ENCODE assay signal across 6 cellular contexts in genomic region chr7:151038951-151039849, GRCh38. TPM values are rescaled to one million over a fixed set of nuclear protein-coding genes. Genes with fewer than 3 reads are reported as not detected.
A peak's percentile ranks its signal among the peaks of the same experiment; 100 is the strongest.
DNase-seq lines count a peak whose midpoint lies in the region; ATAC-seq and TF ChIP-seq lines count a peak whose summit lies in the region.

No MANE protein-coding gene starts in this region.

- H3K36me3 ChIP-seq in CD4-positive, CD25-positive, alpha-beta regulatory T cell (ENCODE audit: control insufficient read depth, insufficient read depth, low read length), result peaks cover 30% of the 10 kb centered on the region
- H3K36me3 ChIP-seq in MG63, result no peaks in the 10 kb centered on the region; the same call in 1 of the 2 replicates
- peaks cover 0 to 7% (median 3%) of the 10 kb centered on the region in 4 donors for H3K36me3 ChIP-seq in right lobe of liver

- no peaks in the 10 kb centered on the region for H3K27me3 ChIP-seq in CD4-positive, CD25-positive, alpha-beta regulatory T cell (ENCODE audit: control insufficient read depth, insufficient read depth, low read length)
- H3K27me3 ChIP-seq in MG63, result no peaks in the 10 kb centered on the region
- H3K27me3 ChIP-seq in right lobe of liver, result no peaks in the 10 kb centered on the region

- peak overlapping the region in 1 of 3 donors; percentile 15 for H3K27ac Mint-ChIP-seq in CD4-positive, CD25-positive, alpha-beta regulatory T cell

- H3K36me3 Mint-ChIP-seq in CD4-positive, CD25-positive, alpha-beta regulatory T cell, result peaks cover 6% of the 10 kb centered on the region

- intact Hi-C loops in right lobe of liver (cut with DNase I), result no loop called here

- peak in 2 of 3 donors; percentile 15 to 42 for DNase-seq in CD4-positive, CD25-positive, alpha-beta regulatory T cell
- DNase-seq in MG63 (peak; percentile 83), right lobe of liver (peak in 2 of 3 donors; percentile 69 to 87), ureter (ENCODE audit: low spot score) (peak; percentile 78), NCI-H1436 treated with DMSO at 0.1 percent for 48 hours (lab: John Stamatoyannopoulos, UW) (no peak)
- peak; percentile 52 for DNase-seq in activated T-helper 9 cell treated with anti-CD3 and anti-CD28 coated beads, Interleukin-2, amount 50 U/mL, for 16 hours (ENCODE audit: low read depth)

- no peaks in the 10 kb centered on the region for H3K9me3 Mint-ChIP-seq in CD4-positive, CD25-positive, alpha-beta regulatory T cell

- no peak overlapping the region for H3K4me3 Mint-ChIP-seq in CD4-positive, CD25-positive, alpha-beta regulatory T cell

- peak; percentile 47 to 53 for ATAC-seq in CD4-positive, CD25-positive, alpha-beta regulatory T cell (ENCODE audit: low read depth in 2 of 2)
- peak; percentile 67 to 89 (median 78) for ATAC-seq in right lobe of liver

- peaks cover 0 to 8% (median 0%) of the 10 kb centered on the region in 4 donors for H3K4me1 Mint-ChIP-seq in CD4-positive, CD25-positive, alpha-beta regulatory T cell

- no peak for TF ChIP-seq CTCF in right lobe of liver (IDR thresholded peaks at IDR 0.05)

- no peaks in the 10 kb centered on the region for H3K9me3 ChIP-seq in CD4-positive, CD25-positive, alpha-beta regulatory T cell (ENCODE audit: control insufficient read depth in 2 of 2, low read length in 2 of 2)
- H3K9me3 ChIP-seq in MG63 (no peaks in the 10 kb centered on the region), right lobe of liver (no peaks in the 10 kb centered on the region)

- TF ChIP-seq POLR2A in right lobe of liver (IDR thresholded peaks at IDR 0.05), result no peak

- no peaks in the 10 kb centered on the region for H3K27me3 Mint-ChIP-seq in CD4-positive, CD25-positive, alpha-beta regulatory T cell

- 31% methylated on average over 8 of the region's 12 CpGs for WGBS in right lobe of liver (ENCODE audit: insufficient coverage, low coverage, low lambda C conversion rate, missing lambda C conversion rate)

- no peaks in the 10 kb centered on the region for H3K4me1 ChIP-seq in CD4-positive, CD25-positive, alpha-beta regulatory T cell (ENCODE audit: control insufficient read depth, insufficient read depth, low read length, poor library complexity, severe bottlenecking)
- H3K4me1 ChIP-seq in right lobe of liver, result peaks cover 0 to 5% (median 0%) of the 10 kb centered on the region in 4 donors

- no peak overlapping the region for H3K4me3 ChIP-seq in CD4-positive, CD25-positive, alpha-beta regulatory T cell (ENCODE audit: low read depth, low read length)
- no peak overlapping the region for H3K4me3 ChIP-seq in MG63
- H3K4me3 ChIP-seq in right lobe of liver, result no peak overlapping the region

- no peak overlapping the region for H3K27ac ChIP-seq in CD4-positive, CD25-positive, alpha-beta regulatory T cell (ENCODE audit: insufficient read depth, low read length, poor library complexity, severe bottlenecking)
- no peak overlapping the region for H3K27ac ChIP-seq in right lobe of liver

RNA-seq across cellular contexts. Expression of gene ASIC3, which starts 9.1 kb away (rescaled TPM):
- total RNA-seq in CD4-positive, CD25-positive, alpha-beta regulatory T cell, result 5.9 TPM
- not detected for polyA plus RNA-seq in CD4-positive, CD25-positive, alpha-beta regulatory T cell
- 0.76 TPM in 1 of 2 replicates, not detected in the other for total RNA-seq in MG63 (2014; rRNA removed; shearing (Covaris generic); ENCODE audit: low replicate concordance)
- total RNA-seq in right lobe of liver (1 to 10 TPM in 5 of 6 experiments, under 1 TPM in 1; 0.53 to 1.2 (median 1.2) TPM), ureter (0.34 TPM)

RNA-seq across cellular contexts. Expression of gene ABCB8, which starts 10.9 kb away (rescaled TPM):
- 61.4 TPM for total RNA-seq in CD4-positive, CD25-positive, alpha-beta regulatory T cell
- 10 to 100 TPM; 16.9 to 20.6 (median 18.6) TPM for polyA plus RNA-seq in CD4-positive, CD25-positive, alpha-beta regulatory T cell
- 14.4 and 22.4 TPM in 2 replicates for total RNA-seq in MG63 (2014; rRNA removed; shearing (Covaris generic); ENCODE audit: low replicate concordance)
- 10 to 100 TPM; 22.3 to 33.8 (median 26.8) TPM for total RNA-seq in right lobe of liver
- total RNA-seq in ureter, result 32.4 TPM

RNA-seq across cellular contexts. Expression of gene ATG9B, which starts 14.9 kb away (rescaled TPM):
- 21.2 TPM for total RNA-seq in CD4-positive, CD25-positive, alpha-beta regulatory T cell
- polyA plus RNA-seq in CD4-positive, CD25-positive, alpha-beta regulatory T cell, result 10 to 100 TPM; 18.6 to 38.7 (median 36.2) TPM
- not detected in 2 replicates for total RNA-seq in MG63 (2014; rRNA removed; shearing (Covaris generic); ENCODE audit: low replicate concordance)
- total RNA-seq in right lobe of liver, result under 1 TPM in 1 of 6 experiments, not detected in 5; 0.40 TPM
- 0.55 TPM for total RNA-seq in ureter

RNA-seq across cellular contexts. Expression of gene CDK5, which starts 18.5 kb away (rescaled TPM):
- total RNA-seq in CD4-positive, CD25-positive, alpha-beta regulatory T cell, result 7.6 TPM
- 10 to 100 TPM; 15.7 to 20.7 (median 17.6) TPM for polyA plus RNA-seq in CD4-positive, CD25-positive, alpha-beta regulatory T cell
- 11.0 and 21.7 TPM in 2 replicates for total RNA-seq in MG63 (2014; rRNA removed; shearing (Covaris generic); ENCODE audit: low replicate concordance)
- total RNA-seq in right lobe of liver, result 1 to 10 TPM; 5.0 to 9.6 (median 6.1) TPM
- total RNA-seq in ureter, result 5.5 TPM

RNA-seq across cellular contexts. Expression of gene SLC4A2, which starts 20.2 kb away (rescaled TPM):
- total RNA-seq in CD4-positive, CD25-positive, alpha-beta regulatory T cell, result 71.7 TPM
- polyA plus RNA-seq in CD4-positive, CD25-positive, alpha-beta regulatory T cell, result 10 to 100 TPM; 11.6 to 13.9 (median 12.3) TPM
- 38.6 and 81.5 TPM in 2 replicates for total RNA-seq in MG63 (2014; rRNA removed; shearing (Covaris generic); ENCODE audit: low replicate concordance)
- total RNA-seq in right lobe of liver (100 to 1,000 TPM in 4 of 6 experiments, 10 to 100 TPM in 2; 74.0 to 140 (median 106) TPM), ureter (74.2 TPM)

Comparison
In these comparisons a context has a peak if more than half of its experiments do, and no peak if none do; other contexts are left out.
1. RNA of gene ATG9B, which starts 14.9 kb away (total RNA-seq): 21.2 TPM in CD4-positive, CD25-positive, alpha-beta regulatory T cell (single experiment); 0.55 TPM in ureter (single experiment), 0.40 TPM in right lobe of liver and not detected in MG63; every median in the first group is over 10 times any median in the second.